Comparison of ENCODE assay signal across 22 cellular contexts in the genomic region with DNA sequence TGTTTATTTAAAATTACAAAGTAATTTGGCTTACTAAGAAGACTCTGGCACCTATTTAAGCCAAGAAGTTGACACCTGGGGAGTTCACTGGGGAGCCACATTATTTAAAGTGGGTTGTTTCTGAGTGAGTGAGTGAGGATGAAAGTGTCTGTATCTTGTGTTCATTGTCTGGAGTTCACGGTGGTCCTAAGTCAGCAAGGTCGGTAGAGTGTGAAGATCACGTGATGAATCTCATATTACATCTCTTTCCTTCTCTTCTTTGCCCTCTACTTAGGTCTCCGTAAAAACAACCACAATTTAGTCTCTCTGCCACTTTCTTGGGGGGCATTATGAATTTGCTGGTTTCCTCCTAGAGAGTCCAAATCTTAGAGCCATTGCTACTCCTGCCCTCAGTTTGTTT.
"Had no signal": no experiment of that assay in that cellular context is flagged by ENCODE, and none has a peak within 500 bp of the region (broad histone marks: within the 10 kb centered on the region; RNA-seq: fewer than 3 reads in every experiment).

No MANE protein-coding gene starts in this region.

- DNase-seq: cortex of kidney; dorsolateral prefrontal cortex; effector CD4-positive, alpha-beta T cell; kidney; occipital lobe; ovary; posterior cingulate gyrus; psoas muscle; sigmoid colon; stimulated activated CD4-positive, alpha-beta T cell treated with anti-CD3 and anti-CD28 coated beads, Interleukin-2, amount 100 ng/mL, for 24 hours; stimulated activated CD4-positive, alpha-beta T cell treated with anti-CD3 and anti-CD28 coated beads, Interleukin-4, amount 100 ng/mL, for 24 hours; stimulated activated naive CD4-positive, alpha-beta T cell treated with Interleukin-2 at 50 U/mL for 16 hours; stomach; thyroid gland; trophoblast cell had no signal

- H3K27ac Mint-ChIP-seq: memory B cell; stimulated activated effector memory CD8-positive, alpha-beta T cell treated with anti-CD3 and anti-CD28 coated beads, Interleukin-12 subunit alpha, Interleukin-12 subunit beta, amount 100 ng/mL, for 72 hours had no signal

- H3K36me3 ChIP-seq: ovary had no signal

- H3K4me1 ChIP-seq: psoas muscle had no signal

- H3K4me3 ChIP-seq: dorsolateral prefrontal cortex, gastrocnemius medialis, heart left ventricle, hepatocyte, lung, ovary, psoas muscle, sigmoid colon, stomach, thyroid gland, vagina had no signal

- H3K79me2 ChIP-seq: hepatocyte had no signal

- H3K27me3 ChIP-seq: dorsolateral prefrontal cortex, gastrocnemius medialis, heart left ventricle, hepatocyte, ovary, sigmoid colon, stomach, thyroid gland, vagina had no signal

- H3K27ac ChIP-seq: gastrocnemius medialis, hepatocyte, ovary, psoas muscle, sigmoid colon, stomach, thyroid gland, vagina had no signal

- H3K4me3 Mint-ChIP-seq: memory B cell; stimulated activated effector memory CD8-positive, alpha-beta T cell treated with anti-CD3 and anti-CD28 coated beads, Interleukin-12 subunit alpha, Interleukin-12 subunit beta, amount 100 ng/mL, for 72 hours had no signal

- H3K27me3 Mint-ChIP-seq: memory B cell had no signal

- H3K4me2 ChIP-seq: hepatocyte had no signal

- H3K9me3 ChIP-seq: gastrocnemius medialis, ovary, psoas muscle, sigmoid colon, stomach, thyroid gland, vagina had no signal

- ATAC-seq: stimulated activated effector memory CD8-positive, alpha-beta T cell treated with anti-CD3 and anti-CD28 coated beads, Interleukin-12 subunit alpha, Interleukin-12 subunit beta, amount 100 ng/mL, for 72 hours had no signal

- H2AFZ ChIP-seq: hepatocyte had no signal
